Comparison of ENCODE assay signal across 1 cellular context in the genomic region with DNA sequence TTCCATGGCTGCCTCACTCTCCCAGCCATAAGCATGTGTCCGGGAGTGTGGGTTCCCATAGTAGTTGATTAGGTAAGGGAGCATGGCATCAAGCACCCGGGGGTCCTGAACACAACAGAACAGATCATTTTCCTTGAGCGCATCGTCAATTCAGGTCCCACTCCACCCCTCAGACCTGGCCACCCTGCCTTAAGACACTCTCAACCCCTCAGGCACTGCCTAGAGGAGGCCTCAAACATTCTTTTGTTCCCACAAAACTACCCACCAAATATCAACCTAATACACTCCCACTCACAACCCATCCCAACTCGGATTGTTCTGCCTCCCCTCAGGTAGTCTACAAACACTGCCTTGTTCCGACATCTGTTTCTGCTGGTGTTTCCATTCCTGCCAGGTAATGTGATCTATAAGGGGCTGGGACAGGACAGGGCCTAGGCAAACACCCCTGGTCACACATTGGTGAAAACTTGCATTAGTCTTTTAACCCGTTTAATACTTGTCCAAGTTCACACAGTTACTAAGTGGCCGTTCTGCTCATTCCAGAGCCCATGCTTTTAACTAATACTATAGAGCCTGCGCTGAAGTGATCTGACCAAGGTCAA.
TF ChIP-seq lines count a peak whose summit lies in the region.

No MANE protein-coding gene starts in this region.

TF ChIP-seq in HepG2, 621 proteins besides CTCF, POLR2A, EP300 and RAD21 (continued from another document):
- TF ChIP-seq SRY (CRISPR knock-in tag; IDR thresholded peaks at IDR 0.05) (no peak), CREM (IDR thresholded peaks at IDR 0.05) (no peak), CREM (CRISPR knock-in tag; IDR thresholded peaks at IDR 0.05) (no peak), KDM1A (CRISPR knock-in tag; IDR thresholded peaks at IDR 0.05) (no peak), RARA (CRISPR knock-in tag; IDR thresholded peaks at IDR 0.05) (0 out of 2 replicates have a peak, but pooled peaks have one; percentile 25), MAFG (CRISPR knock-in tag; IDR thresholded peaks at IDR 0.05) (no peak), KLF13 (CRISPR knock-in tag; IDR thresholded peaks at IDR 0.05) (no peak), NFATC3 (CRISPR knock-in tag; IDR thresholded peaks at IDR 0.05) (no peak), KDM5B (CRISPR knock-in tag; IDR thresholded peaks at IDR 0.05; ENCODE audit: borderline replicate concordance) (peak; percentile 68), HNF4G (IDR thresholded peaks at IDR 0.05; ENCODE audit: borderline replicate concordance, low read depth, low read length) (no peak), HNF4G (CRISPR knock-in tag; IDR thresholded peaks at IDR 0.05; ENCODE audit: borderline replicate concordance, low read depth) (peak; percentile 35), ZNF792 (CRISPR knock-in tag; IDR thresholded peaks at IDR 0.05) (no peak), ZNF124 (CRISPR knock-in tag; IDR thresholded peaks at IDR 0.05) (0 out of 2 replicates have a peak, but pooled peaks have one; percentile 15), ATAD3A (CRISPR knock-in tag; IDR thresholded peaks at IDR 0.05) (peak; percentile 80; the same call in 1 of the 2 replicates), ATM (IDR thresholded peaks at IDR 0.05; ENCODE audit: borderline replicate concordance) (no peak), SIX4 (CRISPR knock-in tag; IDR thresholded peaks at IDR 0.05) (peak; percentile 68; the same call in 1 of the 2 replicates), HNRNPL (IDR thresholded peaks at IDR 0.05; ENCODE audit: low read depth, low read length) (no peak), ZNF350 (CRISPR knock-in tag; IDR thresholded peaks at IDR 0.05; ENCODE audit: borderline replicate concordance, low read depth) (no peak), NFAT5 (CRISPR knock-in tag; IDR thresholded peaks at IDR 0.05) (no peak), EED (CRISPR knock-in tag; IDR thresholded peaks at IDR 0.05) (0 out of 2 replicates have a peak, but pooled peaks have one; percentile 19), AGO2 (optimal IDR thresholded peaks at IDR 0.05; ENCODE audit: low read depth, low read length) (no peak), MTA3 (CRISPR knock-in tag; IDR thresholded peaks at IDR 0.05) (no peak), ZNF30 (CRISPR knock-in tag; IDR thresholded peaks at IDR 0.05) (no peak), SAP130 (CRISPR knock-in tag; IDR thresholded peaks at IDR 0.05; ENCODE audit: low read depth) (no peak), ZNF333 (CRISPR knock-in tag; IDR thresholded peaks at IDR 0.05; ENCODE audit: borderline replicate concordance) (peak; percentile 82; the same call in 1 of the 2 replicates), GLI4 (CRISPR knock-in tag; IDR thresholded peaks at IDR 0.05; ENCODE audit: borderline replicate concordance) (0 out of 2 replicates have a peak, but pooled peaks have one; percentile 48), ZNF558 (CRISPR knock-in tag; IDR thresholded peaks at IDR 0.05; ENCODE audit: borderline replicate concordance) (peak; percentile 40; the same call in 1 of the 2 replicates), CAMTA2 (CRISPR knock-in tag; IDR thresholded peaks at IDR 0.05; ENCODE audit: borderline replicate concordance) (peak; percentile 95), PHF8 (CRISPR knock-in tag; IDR thresholded peaks at IDR 0.05) (no peak), ZFY (CRISPR knock-in tag; IDR thresholded peaks at IDR 0.05) (peak; percentile 43; the same call in 1 of the 2 replicates), ZNF557 (CRISPR knock-in tag; IDR thresholded peaks at IDR 0.05) (no peak), ZNF629 (CRISPR knock-in tag; conservative IDR thresholded peaks at IDR 0.05) (no peak), MBD4 (IDR thresholded peaks at IDR 0.05; ENCODE audit: borderline replicate concordance, low read length) (no peak), ZNF10 (CRISPR knock-in tag; IDR thresholded peaks at IDR 0.05; ENCODE audit: borderline replicate concordance, low read depth) (no peak), ZNF616 (CRISPR knock-in tag; IDR thresholded peaks at IDR 0.05; ENCODE audit: low read depth) (peak; percentile 87)
- TF ChIP-seq, protein P1, sequence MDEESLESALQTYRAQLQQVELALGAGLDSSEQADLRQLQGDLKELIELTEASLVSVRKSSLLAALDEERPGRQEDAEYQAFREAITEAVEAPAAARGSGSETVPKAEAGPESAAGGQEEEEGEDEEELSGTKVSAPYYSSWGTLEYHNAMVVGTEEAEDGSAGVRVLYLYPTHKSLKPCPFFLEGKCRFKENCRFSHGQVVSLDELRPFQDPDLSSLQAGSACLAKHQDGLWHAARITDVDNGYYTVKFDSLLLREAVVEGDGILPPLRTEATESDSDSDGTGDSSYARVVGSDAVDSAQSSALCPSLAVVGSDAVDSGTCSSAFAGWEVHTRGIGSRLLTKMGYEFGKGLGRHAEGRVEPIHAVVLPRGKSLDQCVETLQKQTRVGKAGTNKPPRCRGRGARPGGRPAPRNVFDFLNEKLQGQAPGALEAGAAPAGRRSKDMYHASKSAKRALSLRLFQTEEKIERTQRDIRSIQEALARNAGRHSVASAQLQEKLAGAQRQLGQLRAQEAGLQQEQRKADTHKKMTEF (CRISPR knock-in tag; IDR thresholded peaks at IDR 0.05): no peak
- TF ChIP-seq, protein P2, sequence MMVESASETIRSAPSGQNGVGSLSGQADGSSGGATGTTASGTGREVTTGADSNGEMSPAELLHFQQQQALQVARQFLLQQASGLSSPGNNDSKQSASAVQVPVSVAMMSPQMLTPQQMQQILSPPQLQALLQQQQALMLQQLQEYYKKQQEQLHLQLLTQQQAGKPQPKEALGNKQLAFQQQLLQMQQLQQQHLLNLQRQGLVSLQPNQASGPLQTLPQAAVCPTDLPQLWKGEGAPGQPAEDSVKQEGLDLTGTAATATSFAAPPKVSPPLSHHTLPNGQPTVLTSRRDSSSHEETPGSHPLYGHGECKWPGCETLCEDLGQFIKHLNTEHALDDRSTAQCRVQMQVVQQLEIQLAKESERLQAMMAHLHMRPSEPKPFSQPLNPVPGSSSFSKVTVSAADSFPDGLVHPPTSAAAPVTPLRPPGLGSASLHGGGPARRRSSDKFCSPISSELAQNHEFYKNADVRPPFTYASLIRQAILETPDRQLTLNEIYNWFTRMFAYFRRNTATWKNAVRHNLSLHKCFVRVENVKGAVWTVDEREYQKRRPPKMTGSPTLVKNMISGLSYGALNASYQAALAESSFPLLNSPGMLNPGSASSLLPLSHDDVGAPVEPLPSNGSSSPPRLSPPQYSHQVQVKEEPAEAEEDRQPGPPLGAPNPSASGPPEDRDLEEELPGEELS (CRISPR knock-in tag; IDR thresholded peaks at IDR 0.05): no peak
- TF ChIP-seq, protein P3, sequence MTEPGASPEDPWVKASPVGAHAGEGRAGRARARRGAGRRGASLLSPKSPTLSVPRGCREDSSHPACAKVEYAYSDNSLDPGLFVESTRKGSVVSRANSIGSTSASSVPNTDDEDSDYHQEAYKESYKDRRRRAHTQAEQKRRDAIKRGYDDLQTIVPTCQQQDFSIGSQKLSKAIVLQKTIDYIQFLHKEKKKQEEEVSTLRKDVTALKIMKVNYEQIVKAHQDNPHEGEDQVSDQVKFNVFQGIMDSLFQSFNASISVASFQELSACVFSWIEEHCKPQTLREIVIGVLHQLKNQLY (CRISPR knock-in tag; IDR thresholded peaks at IDR 0.05): 0 out of 2 replicates have a peak, but pooled peaks have one; percentile 22
- TF ChIP-seq, protein P4, sequence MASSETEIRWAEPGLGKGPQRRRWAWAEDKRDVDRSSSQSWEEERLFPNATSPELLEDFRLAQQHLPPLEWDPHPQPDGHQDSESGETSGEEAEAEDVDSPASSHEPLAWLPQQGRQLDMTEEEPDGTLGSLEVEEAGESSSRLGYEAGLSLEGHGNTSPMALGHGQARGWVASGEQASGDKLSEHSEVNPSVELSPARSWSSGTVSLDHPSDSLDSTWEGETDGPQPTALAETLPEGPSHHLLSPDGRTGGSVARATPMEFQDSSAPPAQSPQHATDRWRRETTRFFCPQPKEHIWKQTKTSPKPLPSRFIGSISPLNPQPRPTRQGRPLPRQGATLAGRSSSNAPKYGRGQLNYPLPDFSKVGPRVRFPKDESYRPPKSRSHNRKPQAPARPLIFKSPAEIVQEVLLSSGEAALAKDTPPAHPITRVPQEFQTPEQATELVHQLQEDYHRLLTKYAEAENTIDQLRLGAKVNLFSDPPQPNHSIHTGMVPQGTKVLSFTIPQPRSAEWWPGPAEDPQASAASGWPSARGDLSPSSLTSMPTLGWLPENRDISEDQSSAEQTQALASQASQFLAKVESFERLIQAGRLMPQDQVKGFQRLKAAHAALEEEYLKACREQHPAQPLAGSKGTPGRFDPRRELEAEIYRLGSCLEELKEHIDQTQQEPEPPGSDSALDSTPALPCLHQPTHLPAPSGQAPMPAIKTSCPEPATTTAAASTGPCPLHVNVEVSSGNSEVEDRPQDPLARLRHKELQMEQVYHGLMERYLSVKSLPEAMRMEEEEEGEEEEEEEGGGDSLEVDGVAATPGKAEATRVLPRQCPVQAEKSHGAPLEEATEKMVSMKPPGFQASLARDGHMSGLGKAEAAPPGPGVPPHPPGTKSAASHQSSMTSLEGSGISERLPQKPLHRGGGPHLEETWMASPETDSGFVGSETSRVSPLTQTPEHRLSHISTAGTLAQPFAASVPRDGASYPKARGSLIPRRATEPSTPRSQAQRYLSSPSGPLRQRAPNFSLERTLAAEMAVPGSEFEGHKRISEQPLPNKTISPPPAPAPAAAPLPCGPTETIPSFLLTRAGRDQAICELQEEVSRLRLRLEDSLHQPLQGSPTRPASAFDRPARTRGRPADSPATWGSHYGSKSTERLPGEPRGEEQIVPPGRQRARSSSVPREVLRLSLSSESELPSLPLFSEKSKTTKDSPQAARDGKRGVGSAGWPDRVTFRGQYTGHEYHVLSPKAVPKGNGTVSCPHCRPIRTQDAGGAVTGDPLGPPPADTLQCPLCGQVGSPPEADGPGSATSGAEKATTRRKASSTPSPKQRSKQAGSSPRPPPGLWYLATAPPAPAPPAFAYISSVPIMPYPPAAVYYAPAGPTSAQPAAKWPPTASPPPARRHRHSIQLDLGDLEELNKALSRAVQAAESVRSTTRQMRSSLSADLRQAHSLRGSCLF (CRISPR knock-in tag; IDR thresholded peaks at IDR 0.05; ENCODE audit: borderline replicate concordance): no peak
